ENCODE assay signal across 8 cellular contexts in the genomic region with DNA sequence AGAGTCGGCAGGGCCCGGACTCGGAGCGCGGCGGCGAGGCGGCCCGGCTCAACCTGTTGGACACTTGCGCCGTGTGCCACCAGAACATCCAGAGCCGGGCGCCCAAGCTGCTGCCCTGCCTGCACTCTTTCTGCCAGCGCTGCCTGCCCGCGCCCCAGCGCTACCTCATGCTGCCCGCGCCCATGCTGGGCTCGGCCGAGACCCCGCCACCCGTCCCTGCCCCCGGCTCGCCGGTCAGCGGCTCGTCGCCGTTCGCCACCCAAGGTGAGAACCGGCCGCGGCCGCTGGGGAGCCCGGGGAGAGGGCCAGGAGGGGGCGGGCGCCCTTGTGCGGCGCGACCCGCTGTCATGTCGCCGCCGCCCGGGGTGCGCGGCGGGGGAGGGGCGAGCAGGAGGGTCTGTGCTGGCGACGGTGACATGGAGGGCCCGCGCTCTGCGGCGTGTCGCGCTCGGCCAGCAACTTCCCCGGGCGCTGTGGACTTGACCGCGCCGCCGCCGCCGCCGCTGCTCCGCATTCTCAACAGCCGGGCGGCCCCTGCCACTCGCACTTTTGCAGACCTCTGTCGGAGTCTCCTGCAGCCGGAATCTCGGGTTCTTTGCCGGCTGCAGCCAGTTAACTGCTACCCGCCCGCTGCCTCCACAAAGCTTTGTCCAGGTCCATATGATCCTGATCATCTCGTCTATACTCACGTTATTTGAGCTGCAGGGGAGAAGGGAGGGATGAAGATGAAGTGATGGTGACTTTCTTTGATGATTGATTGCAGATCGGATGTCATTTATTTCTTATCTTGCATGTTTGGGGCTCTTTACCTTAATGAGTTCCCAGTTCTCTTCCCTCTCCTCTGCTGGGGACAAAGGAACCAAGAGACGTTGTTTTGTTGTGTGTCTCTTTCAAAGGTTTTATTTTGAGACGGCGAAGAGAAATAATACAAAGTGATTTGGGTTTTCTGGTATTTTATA. TPM values are rescaled to one million over a fixed set of nuclear protein-coding genes. Genes with fewer than 3 reads are reported as not detected.
DNase-seq lines count a peak whose midpoint lies in the region; ATAC-seq and TF ChIP-seq lines count a peak whose summit lies in the region.

No MANE protein-coding gene starts in this region.

- no peaks in the 10 kb centered on the region for H3K27me3 Mint-ChIP-seq in chondrocyte (ENCODE audit: low read depth)

- peak; percentile 45 for ATAC-seq in GM18505 (IDR thresholded peaks at IDR 0.05; ENCODE audit: unreplicated experiment)
- ATAC-seq in HG02973 (IDR thresholded peaks at IDR 0.05; ENCODE audit: unreplicated experiment): peak; percentile 35
- peak; percentile 57 for ATAC-seq in left lobe of liver

- peak; percentile 47 for TF ChIP-seq CTCF in chondrocyte (IDR thresholded peaks at IDR 0.05)

- H3K4me1 Mint-ChIP-seq in chondrocyte (ENCODE audit: low read depth): peaks cover 43% of the 10 kb centered on the region

- TF ChIP-seq POLR2A in GM18505 (IDR thresholded peaks at IDR 0.05; ENCODE audit: borderline replicate concordance, extremely low read depth, insufficient read depth, insufficient read length): no peak

- peak overlapping the region; percentile 91 for H3K27ac Mint-ChIP-seq in chondrocyte (ENCODE audit: unreplicated experiment)

- no peaks in the 10 kb centered on the region for H3K36me3 Mint-ChIP-seq in chondrocyte (ENCODE audit: low read depth)

- H3K9me3 Mint-ChIP-seq in chondrocyte (ENCODE audit: low read depth): no peaks in the 10 kb centered on the region

- peak overlapping the region; percentile 92 for H3K4me3 Mint-ChIP-seq in chondrocyte (ENCODE audit: unreplicated experiment)

- DNase-seq in A172 (ENCODE audit: low spot score) (peak; percentile 27), NCI-H2171 (lab: John Stamatoyannopoulos, UW) (peak; percentile 55), chondrocyte (ENCODE audit: low spot score) (no peak), left lobe of liver (ENCODE audit: low spot score) (peak; percentile 72)
- DNase-seq in activated CD4-positive, alpha-beta T cell treated with anti-CD3 and anti-CD28 coated beads for 4 hours: peak; percentile 49 to 53
- peak; percentile 44 to 49 for DNase-seq in stimulated activated CD4-positive, alpha-beta T cell treated with anti-CD3 and anti-CD28 coated beads, Interleukin-2, amount 100 ng/mL, for 48 hours

RNA-seq across cellular contexts. Expression of a gene that starts 0.9 kb away (rescaled TPM):
- total RNA-seq in A172 (2014; rRNA removed; shearing (Covaris generic)): 16.6 and 18.8 TPM in 2 replicates
- total RNA-seq in chondrocyte (24.1 to 31.6 TPM (median 31.1 TPM) in 3 replicates), left lobe of liver (16.4 TPM)
